15 cellular contexts compared by ENCODE assay signal in genomic region chr16:64468515-64469090, GRCh38.
A peak's percentile ranks its signal among the peaks of the same experiment; 100 is the strongest.
DNase-seq lines count a peak whose midpoint lies in the region; ATAC-seq and TF ChIP-seq lines count a peak whose summit lies in the region.
"Had no signal": no experiment of that assay in that cellular context is flagged by ENCODE, and none has a peak within 500 bp of the region (broad histone marks: within the 10 kb centered on the region; RNA-seq: fewer than 3 reads in every experiment).

No MANE protein-coding gene starts in this region.

- WGBS in heart right ventricle, 2 donors = 38 to 48% methylated on average over 1 of the region's 1 CpG

- H3K36me3 ChIP-seq in heart right ventricle (no peaks in the 10 kb centered on the region), left ventricle myocardium inferior (no peaks in the 10 kb centered on the region)
- H3K36me3 ChIP-seq: BE2C had no signal

- DNase-seq in heart right ventricle (no peak), left ventricle myocardium inferior (no peak), left cardiac atrium (no peak), mucosa of gallbladder (ENCODE audit: low spot score) (no peak), omental fat pad (ENCODE audit: low spot score) (no peak)
- DNase-seq: ACHN; C1 segment of cervical spinal cord; Caco-2; CD4-positive, CD25-positive, alpha-beta regulatory T cell; GM23248; HFFc6 had no signal

- peaks cover 30% of the 10 kb centered on the region for H3K4me1 Mint-ChIP-seq in nephron
- H3K4me1 Mint-ChIP-seq: CD4-positive, CD25-positive, alpha-beta regulatory T cell had no signal

- H3K9me3 Mint-ChIP-seq in nephron = peaks cover 16% of the 10 kb centered on the region

- H3K27ac ChIP-seq in heart right ventricle (no peak overlapping the region), left ventricle myocardium inferior (replicated peaks) (no peak overlapping the region)
- H3K27ac ChIP-seq: GM23248, HL-60 had no signal

- H3K4me3 Mint-ChIP-seq in nephron = no peak overlapping the region
- H3K4me3 Mint-ChIP-seq: CD4-positive, CD25-positive, alpha-beta regulatory T cell; HFFc6 had no signal

- no peaks in the 10 kb centered on the region for H3K36me3 Mint-ChIP-seq in nephron (ENCODE audit: low read depth)
- H3K36me3 Mint-ChIP-seq: CD4-positive, CD25-positive, alpha-beta regulatory T cell had no signal

- intact Hi-C loops in heart right ventricle (cut with DNase I) = loop anchor here in 1 of 10 donors (10.0 kb wide), 1 partner anchor 374 kb away; no protein-coding TSS in a partner anchor
- intact Hi-C loops in left ventricle myocardium inferior (cut with micrococcal nuclease) = no loop called here
- intact Hi-C loops in left cardiac atrium (cut with DNase I) = no loop called here

- H3K9me3 ChIP-seq in heart right ventricle = peaks cover 0 to 22% (median 0%) of the 10 kb centered on the region in 11 donors
- H3K9me3 ChIP-seq in left ventricle myocardium inferior (replicated peaks) = peaks cover 12% of the 10 kb centered on the region
- H3K9me3 ChIP-seq: BE2C had no signal

- peak overlapping the region in 2 of 3 experiments; percentile 24 to 46 for H3K27ac Mint-ChIP-seq in nephron
- H3K27ac Mint-ChIP-seq: CD4-positive, CD25-positive, alpha-beta regulatory T cell; HFFc6 had no signal

- ATAC-seq in heart right ventricle (peak in 5 of 8 donors; percentile 41 to 92 (median 49)), left cardiac atrium (peak; percentile 27 to 92), omental fat pad (ENCODE audit: low FRiP score) (no peak)
- ATAC-seq: HCT116 had no signal

- H3K27me3 ChIP-seq in heart right ventricle = no peaks in the 10 kb centered on the region
- no peaks in the 10 kb centered on the region for H3K27me3 ChIP-seq in left ventricle myocardium inferior (ENCODE audit: low read depth)
- H3K27me3 ChIP-seq: BE2C had no signal

- peaks cover 0 to 9% (median 5%) of the 10 kb centered on the region in 9 donors for H3K4me1 ChIP-seq in heart right ventricle
- peaks cover 13% of the 10 kb centered on the region for H3K4me1 ChIP-seq in left ventricle myocardium inferior
- H3K4me1 ChIP-seq: Caco-2 had no signal

- no peaks in the 10 kb centered on the region for H3K27me3 Mint-ChIP-seq in nephron (ENCODE audit: low read depth)
- H3K27me3 Mint-ChIP-seq: CD4-positive, CD25-positive, alpha-beta regulatory T cell had no signal

- H3K4me3 ChIP-seq in heart right ventricle (no peak overlapping the region), left ventricle myocardium inferior (no peak overlapping the region)
- H3K4me3 ChIP-seq: GM23248 had no signal

- TF ChIP-seq CTCF in heart right ventricle (IDR thresholded peaks at IDR 0.05) (no peak), left ventricle myocardium inferior (IDR thresholded peaks at IDR 0.05; ENCODE audit: borderline replicate concordance) (no peak), nephron (IDR thresholded peaks at IDR 0.05; ENCODE audit: unreplicated experiment in 3 of 3) (no peak), omental fat pad (IDR thresholded peaks at IDR 0.05) (no peak)
